In the genomic region with DNA sequence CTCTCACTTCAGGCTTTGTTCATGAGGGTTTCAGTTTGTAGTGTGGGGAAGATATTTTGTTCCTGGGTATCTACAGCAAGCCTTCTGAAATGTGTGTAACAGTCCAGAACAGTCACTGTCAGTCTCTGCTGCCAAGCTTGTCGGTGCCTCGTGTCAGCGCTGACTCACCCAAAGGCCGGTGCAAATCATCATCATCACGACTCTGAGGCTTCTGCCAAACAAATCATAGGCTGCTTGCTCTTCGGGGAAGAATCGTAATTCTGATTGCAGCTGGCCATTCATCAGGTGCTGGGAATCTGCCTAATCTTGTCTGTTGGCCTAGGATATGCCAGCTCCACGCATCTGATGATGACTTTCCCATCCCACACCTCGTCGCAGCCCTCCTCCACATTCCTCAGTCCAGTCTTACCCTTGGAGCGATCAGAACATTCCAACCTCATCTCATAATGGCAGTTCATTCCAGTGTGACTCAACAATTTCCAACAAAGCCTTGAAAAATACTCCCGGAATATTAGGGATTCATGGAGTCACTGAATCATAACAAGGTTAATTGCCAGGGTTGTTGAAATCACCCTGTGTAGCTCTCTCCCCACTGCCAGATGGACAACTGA, we compare ENCODE assay signal across 8 cellular contexts. TPM values are rescaled to one million over a fixed set of nuclear protein-coding genes. Genes with fewer than 3 reads are reported as not detected.
DNase-seq lines count a peak whose midpoint lies in the region; ATAC-seq and TF ChIP-seq lines count a peak whose summit lies in the region.

No MANE protein-coding gene starts in this region.

- DNase-seq in GM04504 (ENCODE audit: low read depth): peak; percentile 99
- peak; percentile 94 for DNase-seq in RKO (ENCODE audit: low spot score)
- DNase-seq in fibroblast of mammary gland (ENCODE audit: low read depth): peak; percentile 100
- peak; percentile 94 for DNase-seq in posterior vena cava (ENCODE audit: low spot score)

- intact Hi-C loops in posterior vena cava (cut with DNase I): no loop called here

- peak overlapping the region; percentile 24 for H3K4me3 ChIP-seq in fibroblast of mammary gland (ENCODE audit: control insufficient read depth, low read depth, low read length)

- no peak for ATAC-seq in GM19351 (IDR thresholded peaks at IDR 0.05; ENCODE audit: unreplicated experiment)
- no peak for ATAC-seq in GM18858 (IDR thresholded peaks at IDR 0.05; ENCODE audit: unreplicated experiment)
- no peak for ATAC-seq in HG02981 (IDR thresholded peaks at IDR 0.05; ENCODE audit: unreplicated experiment)
- no peak for ATAC-seq in HG03135 (IDR thresholded peaks at IDR 0.05; ENCODE audit: unreplicated experiment)

- no peak for TF ChIP-seq CTCF in fibroblast of mammary gland (conservative IDR thresholded peaks at IDR 0.05; ENCODE audit: control insufficient read depth, insufficient read depth, low read depth, low read length)

RNA-seq across cellular contexts. Expression of a gene that starts 40.9 kb away (rescaled TPM):
- total RNA-seq in posterior vena cava: 1 to 10 TPM; 1.0 to 1.1 TPM
